ENCODE assay signal across 8 cellular contexts in the genomic region with DNA sequence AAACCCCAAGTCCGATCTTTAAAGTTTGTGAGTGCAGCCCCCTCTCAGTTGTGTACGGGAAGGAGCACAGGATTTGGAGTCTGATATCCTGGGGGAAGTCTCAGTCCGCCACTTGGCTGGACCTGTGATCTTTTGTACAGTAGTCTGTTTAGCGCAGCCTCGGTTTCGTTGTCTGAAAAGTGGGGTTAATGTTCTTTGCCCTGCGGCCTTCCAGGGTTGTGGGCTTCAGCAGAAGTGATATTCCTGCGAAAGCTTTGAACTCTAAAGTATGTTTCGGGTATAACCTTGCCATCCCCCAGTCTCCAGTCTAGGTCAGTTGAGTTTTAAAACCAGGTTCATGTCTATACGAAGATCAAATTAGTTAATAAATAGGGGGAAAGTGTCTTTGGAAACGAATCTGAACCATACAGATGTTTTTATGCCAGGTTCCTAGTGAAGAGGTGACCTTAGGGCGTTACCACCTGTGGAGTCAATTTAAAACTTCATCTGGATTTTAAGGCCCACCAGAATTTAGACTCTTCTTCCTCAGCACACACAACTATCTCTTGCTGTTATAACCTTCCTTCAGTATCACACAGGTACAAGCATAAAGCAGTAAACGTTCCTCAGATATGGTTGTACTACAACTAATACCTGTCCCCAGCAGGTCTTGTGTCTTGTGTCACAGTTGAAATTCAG. TPM values are rescaled to one million over a fixed set of nuclear protein-coding genes. Genes with fewer than 3 reads are reported as not detected.
DNase-seq lines count a peak whose midpoint lies in the region; ATAC-seq, FAIRE-seq and TF ChIP-seq lines count a peak whose summit lies in the region.

No MANE protein-coding gene starts in this region.

- 23% methylated on average over 13 of the region's 13 CpGs for whole genome bisulfite sequencing in hepatocyte (ENCODE audit: low lambda C conversion rate, missing lambda C conversion rate)
- WGBS in small intestine, 3 donors = 3 to 15% (median 6%) methylated on average over 13 of the region's 13 CpGs

- H3K36me3 Mint-ChIP-seq in activated B cell treated with CpG ODN at 0.5 μM for 24 hours (ENCODE audit: low read depth) = peaks cover 10% of the 10 kb centered on the region

- H2AFZ ChIP-seq in hepatocyte = peak overlapping the region; percentile 86

- no peaks in the 10 kb centered on the region for H3K9me2 ChIP-seq in hepatocyte (replicated peaks; ENCODE audit: insufficient read depth)

- DNase-seq in activated B cell treated with CpG ODN at 0.5 μM for 24 hours (no peak), hepatocyte (ENCODE audit: low spot score) (no peak), small intestine (peak; percentile 41), DMS153 (lab: John Stamatoyannopoulos, UW) (no peak), HuH-7 (ENCODE audit: low spot score) (no peak)
- DNase-seq in activated CD4-positive, alpha-beta T cell treated with anti-CD3 and anti-CD28 coated beads, Interleukin-2, amount 50 U/mL, for 4 hours = no peak

- H3K4me1 Mint-ChIP-seq in activated B cell treated with CpG ODN at 0.5 μM for 24 hours = peaks cover 71% of the 10 kb centered on the region

- H3K27me3 ChIP-seq in hepatocyte (no peaks in the 10 kb centered on the region), small intestine (ENCODE audit: control insufficient read depth in 2 of 2, insufficient read depth in 2 of 2, low read length in 2 of 2) (no peaks in the 10 kb centered on the region)

- CTCF ChIA-PET in activated B cell treated with CpG ODN at 0.5 μM for 24 hours (lab: Charles Lee) = interaction anchor here (0.7 to 1.1 kb wide), 4 partner anchors 35 to 1859 kb away, joined by 3 to 6 read pairs (median 4); no protein-coding TSS in a partner anchor

- peak overlapping the region; percentile 97 for H3K27ac Mint-ChIP-seq in activated B cell treated with CpG ODN at 0.5 μM for 24 hours

- H3K79me2 ChIP-seq in hepatocyte = peaks cover 56% of the 10 kb centered on the region

- H3K4me3 ChIP-seq in hepatocyte = peak overlapping the region; percentile 84
- peak overlapping the region; percentile 87 to 97 for H3K4me3 ChIP-seq in small intestine (ENCODE audit: low read depth in 1 of 2, low read length in 2 of 2)

- ATAC-seq in GM21529 (IDR thresholded peaks at IDR 0.05; ENCODE audit: unreplicated experiment) (peak; percentile 2), activated B cell treated with CpG ODN at 0.5 μM for 24 hours (ENCODE audit: low read depth) (no peak)

- intact Hi-C loops in activated B cell treated with CpG ODN at 0.5 μM for 24 hours (cut with micrococcal nuclease) = loop anchor here (2.0 to 10.0 kb wide), 3 partner anchors 33 to 641 kb away; partner anchors contain the start of genes MMS19, PI4K2A and UBTD1

- H4K20me1 ChIP-seq in hepatocyte (ENCODE audit: insufficient read depth, poor library complexity, severe bottlenecking) = peaks cover 15% of the 10 kb centered on the region

- peak overlapping the region; percentile 94 for H3K4me3 Mint-ChIP-seq in activated B cell treated with CpG ODN at 0.5 μM for 24 hours

- H3K4me2 ChIP-seq in hepatocyte = peak overlapping the region; percentile 90

- peaks cover 3% of the 10 kb centered on the region for H3K9me3 Mint-ChIP-seq in activated B cell treated with CpG ODN at 0.5 μM for 24 hours

- H3K9me3 ChIP-seq in hepatocyte (ENCODE audit: low read depth) (no peaks in the 10 kb centered on the region), small intestine (ENCODE audit: control insufficient read depth, low read depth) (no peaks in the 10 kb centered on the region)

- H3K4me1 ChIP-seq in hepatocyte (ENCODE audit: insufficient read depth) = peaks cover 12% of the 10 kb centered on the region
- H3K4me1 ChIP-seq in small intestine (ENCODE audit: control insufficient read depth in 2 of 2, insufficient read depth in 1 of 2, low read depth in 1 of 2, low read length in 1 of 2) = peaks cover 0 to 5% of the 10 kb centered on the region in 2 donors

- no peaks in the 10 kb centered on the region for H3K27me3 Mint-ChIP-seq in activated B cell treated with CpG ODN at 0.5 μM for 24 hours

- POLR2A ChIA-PET in activated B cell treated with CpG ODN at 0.5 μM for 24 hours (lab: Charles Lee) = interaction anchor here (0.7 to 1.3 kb wide), 7 partner anchors 33 to 1864 kb away, joined by 4 to 10 read pairs (median 5); partner anchors contain the start of genes GOLGA7B, HPS1 and PI4K2A

- no peak for FAIRE-seq in small intestine (lab: Jason Lieb, UNC)

- TF ChIP-seq CTCF in C4-2B (conservative IDR thresholded peaks at IDR 0.05) = no peak
- no peak for TF ChIP-seq CTCF in activated B cell treated with CpG ODN at 0.5 μM for 24 hours (IDR thresholded peaks at IDR 0.05)
- TF ChIP-seq CTCF in hepatocyte (IDR thresholded peaks at IDR 0.05; ENCODE audit: poor library complexity) = no peak

- H3K36me3 ChIP-seq in hepatocyte (replicated peaks; ENCODE audit: insufficient read depth, low read depth) (no peaks in the 10 kb centered on the region), small intestine (ENCODE audit: control insufficient read depth in 2 of 2, insufficient read depth in 2 of 2, low read length in 2 of 2) (no peaks in the 10 kb centered on the region)

- peak overlapping the region; percentile 82 for H3K27ac ChIP-seq in C4-2B
- H3K27ac ChIP-seq in hepatocyte = peak overlapping the region; percentile 98
- H3K27ac ChIP-seq in small intestine (ENCODE audit: low read depth in 1 of 2, low read length in 1 of 2) = peak overlapping the region; percentile 88 to 94

RNA-seq across cellular contexts. Expression of gene R3HCC1L, which starts 0.9 kb away (rescaled TPM):
- total RNA-seq in activated B cell treated with CpG ODN at 0.5 μM for 24 hours (24.4 and 24.9 TPM in 2 replicates), hepatocyte (10.8 and 12.7 TPM in 2 replicates)
- polyA plus RNA-seq in hepatocyte (5.2 and 10.2 TPM in 2 replicates), small intestine (10 to 100 TPM in 2 of 3 donors, 1 to 10 TPM in 1; 9.2 to 12.5 (median 12.4) TPM)
